In genomic region chr2:191853843-191854242, GRCh38 we compare ENCODE assay signal across 20 cellular contexts. TPM values are rescaled to one million over a fixed set of nuclear protein-coding genes. Genes with fewer than 3 reads are reported as not detected.
"Had no signal": no experiment of that assay in that cellular context is flagged by ENCODE, and none has a peak within 500 bp of the region (broad histone marks: within the 10 kb centered on the region; RNA-seq: fewer than 3 reads in every experiment).

No MANE protein-coding gene starts in this region.

- H3K27me3 ChIP-seq: brain microvascular endothelial cell, suprapubic skin, upper lobe of left lung had no signal

- ATAC-seq: naive thymus-derived CD4-positive, alpha-beta T cell had no signal

- H3K27ac Mint-ChIP-seq: activated B cell treated with CpG ODN at 0.5 μM for 24 hours; activated CD4-positive, alpha-beta T cell treated with anti-CD3 and anti-CD28 coated beads, Interleukin-2, amount 10 ng/mL, durations not matched to agents 24 days and 14 days; activated naive CD8-positive, alpha-beta T cell treated with anti-CD3 and anti-CD28 coated beads for 36 hours; activated T-helper 1 cell treated with anti-CD3 and anti-CD28 coated beads, Interleukin-12 subunit alpha, Interleukin-12 subunit beta, Interleukin-2, Interleukin-4 antibody, amounts not matched to agents 30 ng/mL and 10 ng/mL and 1 ng/mL, durations not matched to agents 14 hours and 24 hours and 36 hours; naive thymus-derived CD4-positive, alpha-beta T cell; stimulated activated naive CD8-positive, alpha-beta T cell treated with anti-CD3 and anti-CD28 coated beads, Interleukin-15, Interleukin-2, amounts not matched to agents 100 ng/mL and 50 ng/mL, for 24 hours had no signal

- H3K9me3 Mint-ChIP-seq: activated B cell treated with CpG ODN at 0.5 μM for 24 hours; activated CD4-positive, alpha-beta T cell treated with anti-CD3 and anti-CD28 coated beads, Interleukin-2, amount 10 ng/mL, durations not matched to agents 24 days and 14 days; activated naive CD8-positive, alpha-beta T cell treated with anti-CD3 and anti-CD28 coated beads for 36 hours; activated T-helper 1 cell treated with anti-CD3 and anti-CD28 coated beads, Interleukin-12 subunit alpha, Interleukin-12 subunit beta, Interleukin-2, Interleukin-4 antibody, amounts not matched to agents 30 ng/mL and 10 ng/mL and 1 ng/mL, durations not matched to agents 14 hours and 24 hours and 36 hours; central memory CD8-positive, alpha-beta T cell; naive thymus-derived CD4-positive, alpha-beta T cell; stimulated activated naive CD8-positive, alpha-beta T cell treated with anti-CD3 and anti-CD28 coated beads, Interleukin-15, Interleukin-2, amounts not matched to agents 100 ng/mL and 50 ng/mL, for 24 hours had no signal

- H3K9me3 ChIP-seq: suprapubic skin, upper lobe of left lung had no signal

- H3K36me3 Mint-ChIP-seq: activated naive CD8-positive, alpha-beta T cell treated with anti-CD3 and anti-CD28 coated beads for 36 hours; naive thymus-derived CD4-positive, alpha-beta T cell had no signal

- H3K4me1 ChIP-seq: parathyroid adenoma, suprapubic skin had no signal

- H3K4me1 Mint-ChIP-seq: activated B cell treated with CpG ODN at 0.5 μM for 24 hours; activated CD4-positive, alpha-beta T cell treated with anti-CD3 and anti-CD28 coated beads, Interleukin-2, amount 10 ng/mL, durations not matched to agents 24 days and 14 days; activated naive CD8-positive, alpha-beta T cell treated with anti-CD3 and anti-CD28 coated beads for 36 hours; central memory CD8-positive, alpha-beta T cell; naive thymus-derived CD4-positive, alpha-beta T cell had no signal

- H3K4me3 Mint-ChIP-seq: activated B cell treated with CpG ODN at 0.5 μM for 24 hours; activated CD4-positive, alpha-beta T cell treated with anti-CD3 and anti-CD28 coated beads, Interleukin-2, amount 10 ng/mL, durations not matched to agents 24 days and 14 days; activated naive CD8-positive, alpha-beta T cell treated with anti-CD3 and anti-CD28 coated beads for 36 hours; activated T-helper 1 cell treated with anti-CD3 and anti-CD28 coated beads, Interleukin-12 subunit alpha, Interleukin-12 subunit beta, Interleukin-2, Interleukin-4 antibody, amounts not matched to agents 30 ng/mL and 10 ng/mL and 1 ng/mL, durations not matched to agents 14 hours and 24 hours and 36 hours; central memory CD8-positive, alpha-beta T cell; naive thymus-derived CD4-positive, alpha-beta T cell; stimulated activated naive CD8-positive, alpha-beta T cell treated with anti-CD3 and anti-CD28 coated beads, Interleukin-15, Interleukin-2, amounts not matched to agents 100 ng/mL and 50 ng/mL, for 24 hours had no signal

- H3K27ac ChIP-seq: brain microvascular endothelial cell, coronary artery, parathyroid adenoma, skin epidermis, suprapubic skin had no signal

- DNase-seq: activated B cell treated with CpG ODN at 0.5 μM for 24 hours; activated CD4-positive, alpha-beta T cell treated with anti-CD3 and anti-CD28 coated beads, Interleukin-2, amount 10 ng/mL, durations not matched to agents 24 days and 14 days; activated CD8-positive, alpha-beta memory T cell treated with anti-CD3 and anti-CD28 coated beads for 24 hours; activated naive CD8-positive, alpha-beta T cell treated with anti-CD3 and anti-CD28 coated beads for 36 hours; amygdala; brain microvascular endothelial cell; effector CD4-positive, alpha-beta T cell; foreskin fibroblast; glutamatergic neuron; mammary epithelial cell; naive thymus-derived CD4-positive, alpha-beta T cell; T-helper 2 cell; upper lobe of left lung had no signal

- H3K4me3 ChIP-seq: coronary artery, skin epidermis, suprapubic skin, upper lobe of left lung had no signal

- H3K36me3 ChIP-seq: brain microvascular endothelial cell, suprapubic skin, upper lobe of left lung had no signal

RNA-seq across cellular contexts. Expression of gene CAVIN2, which starts 7.0 kb away (rescaled TPM):
- total RNA-seq: activated B cell treated with CpG ODN at 0.5 μM for 24 hours; activated CD4-positive, alpha-beta T cell treated with anti-CD3 and anti-CD28 coated beads, Interleukin-2, amount 10 ng/mL, durations not matched to agents 24 days and 14 days; activated naive CD8-positive, alpha-beta T cell treated with anti-CD3 and anti-CD28 coated beads for 36 hours; activated T-helper 1 cell treated with anti-CD3 and anti-CD28 coated beads, Interleukin-12 subunit alpha, Interleukin-12 subunit beta, Interleukin-2, Interleukin-4 antibody, amounts not matched to agents 30 ng/mL and 10 ng/mL and 1 ng/mL, durations not matched to agents 14 hours and 24 hours and 36 hours had no signal
